In genomic region chr14:71129716-71130490, GRCh38 we compare ENCODE assay signal across 8 cellular contexts.
DNase-seq lines count a peak whose midpoint lies in the region; ATAC-seq and TF ChIP-seq lines count a peak whose summit lies in the region.
"Not testable (repeated sequence)": the region's sequence is repeated elsewhere in the genome, so short reads cannot be mapped to it uniquely, and the experiment has no call there.

No MANE protein-coding gene starts in this region.

- peaks cover 18% of the 10 kb centered on the region for H3K36me3 Mint-ChIP-seq in GM23338 (ENCODE audit: low read depth)
- H3K36me3 Mint-ChIP-seq in activated naive CD4-positive, alpha-beta T cell treated with anti-CD3 and anti-CD28 coated beads, Interleukin-2, amount 50 U/mL, for 72 hours; type B pancreatic cell: not testable (repeated sequence)
- H3K36me3 Mint-ChIP-seq in endodermal cell (ENCODE audit: low read depth), result peaks cover 19% of the 10 kb centered on the region

- peak overlapping the region; percentile 71 for H4K5ac ChIP-seq in IMR-90 (ENCODE audit: low read depth, low read length)

- dilution Hi-C loops in IMR-90 (cut with HindIII; ENCODE audit: low sequenced_read_pairs, unreplicated experiment), result not testable (repeated sequence)

- H3K27ac Mint-ChIP-seq in GM23338 (peak overlapping the region; percentile 7; the same call in 1 of the 2 replicates), endodermal cell (peak overlapping the region; percentile 53)
- peak overlapping the region; percentile 14 to 39 for H3K27ac Mint-ChIP-seq in activated naive CD4-positive, alpha-beta T cell treated with anti-CD3 and anti-CD28 coated beads, Interleukin-2, amount 50 U/mL, for 72 hours
- not testable (repeated sequence) for H3K27ac Mint-ChIP-seq in type B pancreatic cell

- not testable (repeated sequence) for TF ChIP-seq CTCF in GM23338 (conservative IDR thresholded peaks at IDR 0.05; ENCODE audit: low read depth in 2 of 2); IMR-90 (conservative IDR thresholded peaks at IDR 0.05; ENCODE audit: low read depth, low read length); PC-9 (conservative IDR thresholded peaks at IDR 0.05); endodermal cell (conservative IDR thresholded peaks at IDR 0.05); hepatocyte (IDR thresholded peaks at IDR 0.05; ENCODE audit: poor library complexity); type B pancreatic cell (conservative IDR thresholded peaks at IDR 0.05)

- H3K18ac ChIP-seq in IMR-90 (ENCODE audit: low read depth, low read length) (peak overlapping the region; percentile 62), neuronal stem cell (ENCODE audit: low read length) (peak overlapping the region; percentile 31)

- H4K20me1 ChIP-seq in GM23338 (replicated peaks; ENCODE audit: insufficient read depth); IMR-90 (ENCODE audit: insufficient read depth, low read length); PC-9 (ENCODE audit: insufficient read depth); hepatocyte (ENCODE audit: insufficient read depth, poor library complexity, severe bottlenecking): not testable (repeated sequence)

- not testable (repeated sequence) for DNase-seq in GM23338 (ENCODE audit: low spot score); IMR-90; PC-9; activated naive CD4-positive, alpha-beta T cell treated with anti-CD3 and anti-CD28 coated beads, Interleukin-2, amount 50 U/mL, for 72 hours (ENCODE audit: low spot score in 2 of 2); hepatocyte (ENCODE audit: low spot score); neuronal stem cell (ENCODE audit: low spot score)
- DNase-seq in endodermal cell (peak; percentile 49), type B pancreatic cell (ENCODE audit: extremely low spot score, unreplicated experiment) (peak; percentile 7)

- H4K8ac ChIP-seq in IMR-90 (ENCODE audit: low read depth in 2 of 2, low read length in 2 of 2), result peak overlapping the region; percentile 71 to 92; a peak in 2 of 4 replicates
- H4K8ac ChIP-seq in neuronal stem cell (ENCODE audit: low read depth, low read length), result not testable (repeated sequence)

- ATAC-seq in GM23338; activated naive CD4-positive, alpha-beta T cell treated with anti-CD3 and anti-CD28 coated beads, Interleukin-2, amount 50 U/mL, for 72 hours: not testable (repeated sequence)
- ATAC-seq in IMR-90 (ENCODE audit: low read depth), result peak; percentile 35; the same call in 1 of the 2 replicates

- H3K23ac ChIP-seq in IMR-90 (ENCODE audit: low read depth, low read length), result peak overlapping the region; percentile 11; the same call in 1 of the 2 replicates
- not testable (repeated sequence) for H3K23ac ChIP-seq in neuronal stem cell (ENCODE audit: low read depth, low read length, poor library complexity)

- H3F3A ChIP-seq in GM23338 (replicated peaks; ENCODE audit: low read depth), result not testable (repeated sequence)
- peaks cover 16% of the 10 kb centered on the region; the same call in 1 of the 2 replicates for H3F3A ChIP-seq in PC-9 (ENCODE audit: insufficient read depth, low read depth)

- H3K9me3 ChIP-seq in IMR-90 (ENCODE audit: control insufficient read depth, insufficient read depth, low read length); PC-9 (ENCODE audit: insufficient read depth, low read depth); hepatocyte (ENCODE audit: low read depth); neuronal stem cell (replicated peaks in 1 of 2; ENCODE audit: control insufficient read depth in 2 of 2, insufficient read depth in 1 of 2, low read depth in 1 of 2, low read length in 2 of 2): not testable (repeated sequence)
- H3K9me3 ChIP-seq in endodermal cell (ENCODE audit: control insufficient read depth, low read length), result peaks cover 41% of the 10 kb centered on the region

- not testable (repeated sequence) for H3K36me3 ChIP-seq in GM23338 (ENCODE audit: insufficient read depth); IMR-90 (ENCODE audit: control insufficient read depth, insufficient read depth, low read length); PC-9 (ENCODE audit: low read depth); endodermal cell (ENCODE audit: control insufficient read depth, insufficient read depth, low read length); hepatocyte (replicated peaks; ENCODE audit: insufficient read depth, low read depth); neuronal stem cell (replicated peaks in 1 of 2; ENCODE audit: control insufficient read depth in 2 of 2, insufficient read depth in 2 of 2, low read length in 2 of 2)

- H3K4me1 Mint-ChIP-seq in GM23338; type B pancreatic cell (ENCODE audit: unreplicated experiment): not testable (repeated sequence)
- peaks cover 34% of the 10 kb centered on the region for H3K4me1 Mint-ChIP-seq in endodermal cell

- in situ Hi-C loops in IMR-90 (cut with MboI; ENCODE audit: low sequenced_read_pairs), result loop anchor here (10.0 kb wide), 1 partner anchor 725 kb away; no protein-coding TSS in a partner anchor

- H3K4me2 ChIP-seq in GM23338; hepatocyte; neuronal stem cell (ENCODE audit: insufficient read depth, low read length, poor library complexity, severe bottlenecking): not testable (repeated sequence)
- H3K4me2 ChIP-seq in IMR-90 (ENCODE audit: low read depth, low read length), result peak overlapping the region; percentile 77; the same call in 1 of the 2 replicates
- H3K4me2 ChIP-seq in PC-9, result peak overlapping the region; percentile 71

- TF ChIP-seq POLR2A in IMR-90 (IDR thresholded peaks at IDR 0.05; ENCODE audit: low read depth, low read length), result not testable (repeated sequence)

- H3K9ac ChIP-seq in IMR-90 (ENCODE audit: low read depth, low read length); endodermal cell (ENCODE audit: extremely low read depth, low read length, poor library complexity, severe bottlenecking); neuronal stem cell (ENCODE audit: low read depth, low read length, poor library complexity): not testable (repeated sequence)

- H2AK9ac ChIP-seq in IMR-90 (replicated peaks; ENCODE audit: low read depth, low read length, poor library complexity), result not testable (repeated sequence)

- H3K9me1 ChIP-seq in IMR-90 (ENCODE audit: insufficient read depth, low read length), result not testable (repeated sequence)

- intact Hi-C loops in IMR-90 (cut with micrococcal nuclease), result loop anchor here (10.0 kb wide), 1 partner anchor 455 kb away; no protein-coding TSS in a partner anchor
- intact Hi-C loops in PC-9 (cut with micrococcal nuclease; ENCODE audit: unreplicated experiment), result not testable (repeated sequence)

- peak overlapping the region; percentile 63 for H2AK5ac ChIP-seq in IMR-90 (ENCODE audit: low read depth, low read length)
- H2AK5ac ChIP-seq in neuronal stem cell (ENCODE audit: low read depth, low read length), result not testable (repeated sequence)

- WGBS in IMR-90 (ENCODE audit: extremely low coverage in 2 of 2, insufficient read length in 1 of 2), 2 experiments, result no CpG with 5 or more reads among the region's 9 CpGs
- whole genome bisulfite sequencing in endodermal cell (ENCODE audit: insufficient coverage in 1 of 2, insufficient read length in 1 of 2), 2 experiments, result 63 to 73% methylated on average over 5 to 9 of the region's 9 CpGs
- 89% methylated on average over 9 of the region's 9 CpGs for WGBS in hepatocyte (ENCODE audit: low lambda C conversion rate, missing lambda C conversion rate)
- WGBS in neuronal stem cell (ENCODE audit: extremely low coverage in 2 of 2, insufficient read length in 2 of 2, insufficient replicate concordance in 1 of 2), 2 donors, result no CpG with 5 or more reads among the region's 9 CpGs

- not testable (repeated sequence) for H3K56ac ChIP-seq in IMR-90 (ENCODE audit: extremely low read depth, insufficient read depth, low read length)

- not testable (repeated sequence) for H3K79me1 ChIP-seq in IMR-90 (ENCODE audit: low read depth in 1 of 2, low read length in 2 of 2); neuronal stem cell (ENCODE audit: low read depth, low read length)

- H3K4me3 Mint-ChIP-seq in GM23338, type B pancreatic cell: not testable (repeated sequence)
- peak overlapping the region; percentile 3 for H3K4me3 Mint-ChIP-seq in endodermal cell

- CTCF ChIA-PET in IMR-90 (lab: Yijun Ruan, JAX), result not testable (repeated sequence)
- CTCF ChIA-PET in PC-9 (lab: Charles Lee), result interaction anchor here (0.6 kb wide), 1 partner anchor 15 kb away, joined by 17 read pairs; no protein-coding TSS in a partner anchor

- H3K14ac ChIP-seq in IMR-90 (replicated peaks; ENCODE audit: low read depth, low read length), result peak overlapping the region; percentile 18; the same call in 1 of the 2 replicates
- H3K14ac ChIP-seq in neuronal stem cell (ENCODE audit: low read length), result not testable (repeated sequence)

- peak overlapping the region; percentile 57 for H3K4ac ChIP-seq in IMR-90 (ENCODE audit: low read depth, low read length)
- not testable (repeated sequence) for H3K4ac ChIP-seq in neuronal stem cell (ENCODE audit: low read length)

- peak overlapping the region; percentile 84 for H2BK5ac ChIP-seq in IMR-90 (ENCODE audit: low read depth, low read length, poor library complexity, severe bottlenecking)
- H2BK5ac ChIP-seq in neuronal stem cell (ENCODE audit: low read length), result not testable (repeated sequence)

- H2BK20ac ChIP-seq in IMR-90 (ENCODE audit: low read depth, low read length), result peak overlapping the region; percentile 43

- H2BK15ac ChIP-seq in IMR-90 (ENCODE audit: low read depth, low read length), result peak overlapping the region; percentile 35; the same call in 2 of the 3 replicates
- H2BK15ac ChIP-seq in neuronal stem cell (ENCODE audit: low read length), result not testable (repeated sequence)

- not testable (repeated sequence) for H3K27me3 ChIP-seq in GM23338 (ENCODE audit: insufficient read depth); IMR-90 (ENCODE audit: control insufficient read depth, insufficient read depth, low read length); PC-9 (ENCODE audit: insufficient read depth, low read depth); endodermal cell (ENCODE audit: control insufficient read depth, insufficient read depth, low read length, poor library complexity, severe bottlenecking); hepatocyte; neuronal stem cell (ENCODE audit: control insufficient read depth in 3 of 3, insufficient read depth in 3 of 3, low read depth in 1 of 3, low read length in 3 of 3)

- not testable (repeated sequence) for BruUV-seq in IMR-90 (replicated peaks; lab: Mats Ljungman, UMichigan)
- BruUV-seq in PC-9 (replicated peaks; lab: Mats Ljungman, UMichigan), result TSS peak; percentile 88

- H3K9me3 Mint-ChIP-seq in GM23338, result peaks cover 18% of the 10 kb centered on the region
- not testable (repeated sequence) for H3K9me3 Mint-ChIP-seq in activated naive CD4-positive, alpha-beta T cell treated with anti-CD3 and anti-CD28 coated beads, Interleukin-2, amount 50 U/mL, for 72 hours
- H3K9me3 Mint-ChIP-seq in endodermal cell, result peaks cover 39% of the 10 kb centered on the region
- H3K9me3 Mint-ChIP-seq in type B pancreatic cell, result peaks cover 11% of the 10 kb centered on the region

- not testable (repeated sequence) for H2BK12ac ChIP-seq in neuronal stem cell (ENCODE audit: low read length)

- H3K79me2 ChIP-seq in GM23338 (replicated peaks; ENCODE audit: insufficient read depth); PC-9 (ENCODE audit: low read depth); hepatocyte: not testable (repeated sequence)

- H3K27ac ChIP-seq in GM23338 (ENCODE audit: low read depth); endodermal cell (ENCODE audit: low read depth, low read length); neuronal stem cell (replicated peaks; ENCODE audit: low read length): not testable (repeated sequence)
- peak overlapping the region; percentile 83; the same call in 1 of the 2 replicates for H3K27ac ChIP-seq in IMR-90 (ENCODE audit: insufficient read depth, low read length)
- peak overlapping the region; percentile 74 for H3K27ac ChIP-seq in PC-9
- H3K27ac ChIP-seq in hepatocyte, result peak overlapping the region; percentile 7

- POLR2A ChIA-PET in IMR-90 (lab: Charles Lee; ENCODE audit: unreplicated experiment), result not testable (repeated sequence)
- POLR2A ChIA-PET in PC-9 (lab: Charles Lee; ENCODE audit: unreplicated experiment), result interaction anchor here (0.7 kb wide), 1 partner anchor 433 kb away, joined by 5 read pairs; no protein-coding TSS in a partner anchor

- peak overlapping the region; percentile 94 for H2BK120ac ChIP-seq in IMR-90 (ENCODE audit: low read depth, low read length)
- H2BK120ac ChIP-seq in neuronal stem cell (ENCODE audit: low read depth, low read length), result not testable (repeated sequence)

- not testable (repeated sequence) for H3K9me2 ChIP-seq in GM23338 (ENCODE audit: insufficient read depth); PC-9 (ENCODE audit: insufficient read depth); hepatocyte (replicated peaks; ENCODE audit: insufficient read depth)

- peak overlapping the region; percentile 74 for H4K91ac ChIP-seq in IMR-90 (ENCODE audit: insufficient read depth, low read depth, low read length)
- not testable (repeated sequence) for H4K91ac ChIP-seq in neuronal stem cell (ENCODE audit: low read depth, low read length, poor library complexity)

- not testable (repeated sequence) for H3K27me3 Mint-ChIP-seq in GM23338 (ENCODE audit: insufficient read depth, low read depth, poor library complexity); endodermal cell (ENCODE audit: insufficient read depth); type B pancreatic cell

- TF ChIP-seq RAD21 in IMR-90 (IDR thresholded peaks at IDR 0.05; ENCODE audit: low read length), result not testable (repeated sequence)

- not testable (repeated sequence) for H2AFZ ChIP-seq in GM23338; IMR-90 (replicated peaks; ENCODE audit: low read length, poor library complexity); hepatocyte; neuronal stem cell (ENCODE audit: low read length)
- H2AFZ ChIP-seq in PC-9, result peak overlapping the region; percentile 45; the same call in 1 of the 2 replicates

- H3K4me1 ChIP-seq in GM23338 (ENCODE audit: insufficient read depth) (peaks cover 14% of the 10 kb centered on the region; the same call in 1 of the 2 replicates), IMR-90 (ENCODE audit: control insufficient read depth, insufficient read depth, low read length) (peaks cover 16% of the 10 kb centered on the region), PC-9 (replicated peaks; ENCODE audit: insufficient read depth) (peaks cover 20% of the 10 kb centered on the region)
- not testable (repeated sequence) for H3K4me1 ChIP-seq in endodermal cell (ENCODE audit: control insufficient read depth, insufficient read depth, low read length); hepatocyte (ENCODE audit: insufficient read depth); neuronal stem cell (ENCODE audit: control insufficient read depth in 2 of 2, insufficient read depth in 1 of 2, low read depth in 1 of 2, low read length in 2 of 2)

- not testable (repeated sequence) for H3K4me3 ChIP-seq in GM23338; IMR-90 (ENCODE audit: insufficient read depth, low read depth, low read length); PC-9; endodermal cell (ENCODE audit: low read length); hepatocyte; neuronal stem cell (ENCODE audit: low read length in 2 of 2)
